Comparison of ENCODE assay signal across 9 cellular contexts in the genomic region with DNA sequence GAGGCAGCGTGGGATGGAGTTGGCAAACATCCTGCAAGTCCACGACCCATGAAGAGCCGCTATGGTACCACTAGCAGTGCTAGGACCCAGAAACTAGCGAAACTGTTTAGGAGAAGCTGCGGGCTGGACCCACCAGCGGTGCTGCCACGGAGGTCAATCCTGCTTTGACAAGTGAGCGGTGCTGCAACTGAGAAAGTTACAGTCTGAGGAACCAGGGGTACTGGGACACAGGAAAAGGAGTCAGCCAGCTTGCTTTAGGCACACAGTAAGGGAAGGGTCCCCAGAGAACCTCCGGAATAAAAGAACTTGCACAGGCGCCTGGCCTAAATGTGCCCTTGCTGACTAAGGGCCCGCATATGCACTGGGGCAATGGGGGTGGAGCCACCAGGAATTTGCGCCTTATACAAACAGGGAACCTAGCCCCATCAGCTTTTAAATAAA. TPM values are rescaled to one million over a fixed set of nuclear protein-coding genes. Genes with fewer than 3 reads are reported as not detected.
DNase-seq lines count a peak whose midpoint lies in the region; ATAC-seq and TF ChIP-seq lines count a peak whose summit lies in the region.
"Had no signal": no experiment of that assay in that cellular context is flagged by ENCODE, and none has a peak within 500 bp of the region (broad histone marks: within the 10 kb centered on the region; RNA-seq: fewer than 3 reads in every experiment).

No MANE protein-coding gene starts in this region.

- DNase-seq in ACHN (peak; percentile 74), brain microvascular endothelial cell (peak; percentile 59), mesenchymal stem cell (no peak), NCI-H524 (lab: John Stamatoyannopoulos, UW) (no peak), NCI-H2107 (lab: John Stamatoyannopoulos, UW) (no peak), NCI-H1105 treated with DMSO at 0.1 percent for 48 hours (lab: John Stamatoyannopoulos, UW) (no peak)
- no peak for DNase-seq in stimulated activated naive CD8-positive, alpha-beta T cell treated with anti-CD3 and anti-CD28 coated beads, Interleukin-15, amount 100 ng/mL, for 72 hours

- peak overlapping the region in 1 of 2 donors; percentile 41 for H3K4me3 Mint-ChIP-seq in stimulated activated naive CD8-positive, alpha-beta T cell treated with anti-CD3 and anti-CD28 coated beads, Interleukin-15, amount 100 ng/mL, for 72 hours

- H3K9me3 ChIP-seq in KOPT-K1 (ENCODE audit: insufficient read depth, low read length, poor library complexity, severe bottlenecking) (no peaks in the 10 kb centered on the region), mesenchymal stem cell (ENCODE audit: control insufficient read depth, low read length) (no peaks in the 10 kb centered on the region)

- H3K27me3 ChIP-seq in brain microvascular endothelial cell (replicated peaks) (no peaks in the 10 kb centered on the region), mesenchymal stem cell (ENCODE audit: control insufficient read depth in 1 of 2, insufficient read depth in 1 of 2, low read length in 2 of 2) (no peaks in the 10 kb centered on the region)
- H3K27me3 ChIP-seq: cardiac muscle cell had no signal

- H3K9me3 Mint-ChIP-seq in stimulated activated naive CD8-positive, alpha-beta T cell treated with anti-CD3 and anti-CD28 coated beads, Interleukin-15, amount 100 ng/mL, for 72 hours: peaks cover 0 to 5% of the 10 kb centered on the region in 2 donors

- H3K27ac Mint-ChIP-seq in stimulated activated naive CD8-positive, alpha-beta T cell treated with anti-CD3 and anti-CD28 coated beads, Interleukin-15, amount 100 ng/mL, for 72 hours: no peak overlapping the region

- peak overlapping the region; percentile 97 for H2AK5ac ChIP-seq in mesenchymal stem cell (ENCODE audit: low read length, severe bottlenecking)

- peak overlapping the region; percentile 100 for H3K9ac ChIP-seq in mesenchymal stem cell (ENCODE audit: low read length)

- no peak for ATAC-seq in stimulated activated naive CD8-positive, alpha-beta T cell treated with anti-CD3 and anti-CD28 coated beads, Interleukin-15, amount 100 ng/mL, for 72 hours

- H3K23ac ChIP-seq in mesenchymal stem cell (ENCODE audit: low read length in 2 of 2): no peak overlapping the region

- H3K27me3 Mint-ChIP-seq in stimulated activated naive CD8-positive, alpha-beta T cell treated with anti-CD3 and anti-CD28 coated beads, Interleukin-15, amount 100 ng/mL, for 72 hours: no peaks in the 10 kb centered on the region

- WGBS in mesenchymal stem cell: 80% methylated on average over 12 of the region's 12 CpGs

- peak overlapping the region; percentile 61 to 67 for H2BK12ac ChIP-seq in mesenchymal stem cell (ENCODE audit: low read length in 2 of 2)

- in situ Hi-C loops in ACHN (cut with HindIII; ENCODE audit: low pct_ligation_motif_present, low pct_unique_long_range_greater_than_20kb, low sequenced_read_pairs) (no loop called here), brain microvascular endothelial cell (cut with HindIII; ENCODE audit: low pct_ligation_motif_present, low sequenced_read_pairs) (no loop called here)

- H4K91ac ChIP-seq in mesenchymal stem cell (ENCODE audit: low read length): peak overlapping the region; percentile 64

- no peak overlapping the region for H2AFZ ChIP-seq in mesenchymal stem cell (ENCODE audit: low read depth, low read length)

- H2BK5ac ChIP-seq in mesenchymal stem cell (ENCODE audit: low read depth, low read length, poor library complexity, severe bottlenecking): peak overlapping the region; percentile 91

- H3K36me3 ChIP-seq in KOPT-K1 (ENCODE audit: insufficient read depth, low read length) (0 out of 2 replicates have a peak, but pooled peaks cover 1% of the 10 kb centered on the region), brain microvascular endothelial cell (replicated peaks) (no peaks in the 10 kb centered on the region), mesenchymal stem cell (ENCODE audit: control insufficient read depth in 1 of 2, insufficient read depth in 2 of 2, low read depth in 1 of 2, low read length in 2 of 2) (no peaks in the 10 kb centered on the region)
- H3K36me3 ChIP-seq: cardiac muscle cell had no signal

- peak overlapping the region in 1 of 2 experiments; percentile 54 for H3K4ac ChIP-seq in mesenchymal stem cell (ENCODE audit: low read depth in 1 of 2, low read length in 2 of 2)

- peaks cover 11% of the 10 kb centered on the region for H3K4me1 ChIP-seq in mesenchymal stem cell (ENCODE audit: control insufficient read depth, insufficient read depth, low read depth, low read length)

- peak overlapping the region; percentile 83 for H4K8ac ChIP-seq in mesenchymal stem cell (ENCODE audit: low read length)

- peak overlapping the region; percentile 70 to 80 for H3K18ac ChIP-seq in mesenchymal stem cell (ENCODE audit: low read depth in 1 of 2, low read length in 2 of 2)

- H3K79me1 ChIP-seq in mesenchymal stem cell (replicated peaks; ENCODE audit: low read length, poor library complexity, severe bottlenecking): peaks cover 3% of the 10 kb centered on the region

- peak overlapping the region; percentile 96 for H3K27ac ChIP-seq in KOPT-K1 (ENCODE audit: low read depth, low read length, poor library complexity, severe bottlenecking)
- H3K27ac ChIP-seq in brain microvascular endothelial cell: peak overlapping the region; percentile 91
- peak overlapping the region; percentile 89 for H3K27ac ChIP-seq in mesenchymal stem cell (ENCODE audit: low read length, poor library complexity, severe bottlenecking)

- peaks cover 32% of the 10 kb centered on the region for H3K4me1 Mint-ChIP-seq in stimulated activated naive CD8-positive, alpha-beta T cell treated with anti-CD3 and anti-CD28 coated beads, Interleukin-15, amount 100 ng/mL, for 72 hours

- no peak overlapping the region for H3K4me2 ChIP-seq in mesenchymal stem cell (ENCODE audit: low read length, poor library complexity, severe bottlenecking)

- no peak overlapping the region for H3K14ac ChIP-seq in mesenchymal stem cell (ENCODE audit: low read length in 2 of 2)

- peak overlapping the region; percentile 33 for H3K4me3 ChIP-seq in brain microvascular endothelial cell (ENCODE audit: low read depth, low read length)
- H3K4me3 ChIP-seq in mesenchymal stem cell (ENCODE audit: insufficient read depth in 1 of 2, low read depth in 1 of 2, low read length in 2 of 2): peak overlapping the region in 1 of 2 experiments; percentile 95

- no peak for TF ChIP-seq CTCF in brain microvascular endothelial cell (IDR thresholded peaks at IDR 0.05; ENCODE audit: low read depth, low read length, missing control alignments)

- H2BK15ac ChIP-seq in mesenchymal stem cell (ENCODE audit: low read depth, poor library complexity, severe bottlenecking): peak overlapping the region; percentile 88

- H2BK120ac ChIP-seq in mesenchymal stem cell (ENCODE audit: low read depth, low read length): no peak overlapping the region

RNA-seq across cellular contexts. Expression of a gene that starts 23.6 kb away (rescaled TPM):
- 1.8 TPM for polyA plus RNA-seq in mesenchymal stem cell (2013, experiment 1 of 2)
- 1.8 TPM for polyA plus RNA-seq in mesenchymal stem cell (2013, experiment 2 of 2)

RNA-seq across cellular contexts. Expression of a gene that starts 57.0 kb away (rescaled TPM):
- polyA plus RNA-seq in mesenchymal stem cell (2013, experiment 1 of 2): 27.1 TPM
- polyA plus RNA-seq in mesenchymal stem cell (2013, experiment 2 of 2): 24.9 TPM

Comparison
In these comparisons a context has a peak if more than half of its experiments do, and no peak if none do; other contexts are left out.
1. DNase-seq: peak in ACHN (single experiment) and brain microvascular endothelial cell (single experiment); none in mesenchymal stem cell (single experiment), stimulated activated naive CD8-positive, alpha-beta T cell treated with anti-CD3 and anti-CD28 coated beads, Interleukin-15, amount 100 ng/mL, for 72 hours (0 of 2), NCI-H524 (0 of 2), NCI-H2107 (single experiment) and NCI-H1105 treated with DMSO at 0.1 percent for 48 hours (single experiment).
2. Peak in every context shown above with its lines, with median percentiles within 50 percentile points of each other: H3K27ac ChIP-seq.